ENCODE assay signal across 19 cellular contexts in the genomic region with DNA sequence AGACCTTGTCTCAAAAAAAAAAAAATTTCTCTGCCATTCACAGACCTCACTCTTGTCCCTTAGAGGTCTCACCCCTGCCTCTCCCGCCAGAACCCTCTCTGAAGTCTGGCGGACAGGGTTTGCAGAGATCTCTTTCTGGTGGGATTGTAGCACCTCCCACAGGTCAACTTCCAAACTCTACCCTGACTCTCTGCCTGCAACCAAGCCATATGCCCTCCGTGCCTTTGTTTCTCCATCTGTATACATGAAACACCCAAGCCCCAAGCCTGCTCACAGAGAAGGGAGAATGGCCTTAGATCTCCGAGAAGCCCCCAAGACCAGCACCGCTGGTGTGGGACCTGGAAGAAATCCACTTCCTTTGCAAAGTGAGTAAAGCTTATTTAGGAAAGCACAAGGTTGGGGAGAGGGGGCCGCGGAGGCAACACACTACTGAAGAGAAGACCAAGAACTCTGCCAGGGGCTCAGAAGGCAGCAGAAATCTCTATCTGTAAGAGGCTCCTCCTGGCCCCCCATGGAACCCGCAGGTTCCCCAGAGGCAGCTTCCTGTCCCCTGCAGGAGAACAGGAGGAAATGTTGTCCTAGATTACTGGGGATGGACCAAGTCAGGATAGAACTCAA.
A peak's percentile ranks its signal among the peaks of the same experiment; 100 is the strongest.
DNase-seq lines count a peak whose midpoint lies in the region; ATAC-seq and TF ChIP-seq lines count a peak whose summit lies in the region.
"Had no signal": no experiment of that assay in that cellular context is flagged by ENCODE, and none has a peak within 500 bp of the region (broad histone marks: within the 10 kb centered on the region; RNA-seq: fewer than 3 reads in every experiment).

No MANE protein-coding gene starts in this region.

- H3K27ac ChIP-seq in A673 (ENCODE audit: low read depth, low read length, poor library complexity, severe bottlenecking) = no peak overlapping the region
- peak overlapping the region; percentile 69 for H3K27ac ChIP-seq in DND-41 (ENCODE audit: low read length)
- H3K27ac ChIP-seq: lower lobe of right lung, PC-9 had no signal

- peak overlapping the region; percentile 69 for H3K27ac Mint-ChIP-seq in glutamatergic neuron (ENCODE audit: unreplicated experiment)
- H3K27ac Mint-ChIP-seq: activated naive CD4-positive, alpha-beta T cell treated with anti-CD3 and anti-CD28 coated beads, Interleukin-2, amount 50 U/mL, for 24 hours; activated T-helper 1 cell treated with anti-CD3 and anti-CD28 coated beads, Interleukin-12 subunit alpha, Interleukin-12 subunit beta, Interleukin-2, Interleukin-4 antibody, amounts not matched to agents 30 ng/mL and 10 ng/mL and 1 ng/mL, durations not matched to agents 14 hours and 24 hours and 36 hours had no signal

- H3K4me1 Mint-ChIP-seq in glutamatergic neuron (ENCODE audit: low read depth, unreplicated experiment) = peaks cover 67% of the 10 kb centered on the region

- POLR2A ChIA-PET in A673 (lab: Charles Lee; ENCODE audit: low non-redundant PET) = interaction anchor here (0.5 kb wide), 1 partner anchor 76 kb away, joined by 5 read pairs; no protein-coding TSS in a partner anchor

- no peak overlapping the region for H3K4me2 ChIP-seq in DND-41 (ENCODE audit: insufficient read depth, low read length)
- H3K4me2 ChIP-seq: PC-9 had no signal

- H3K4me1 ChIP-seq in A673 (ENCODE audit: insufficient read depth, low read length, poor library complexity, severe bottlenecking) (peaks cover 17% of the 10 kb centered on the region), DND-41 (ENCODE audit: insufficient read depth, low read length) (peaks cover 35% of the 10 kb centered on the region)

- no peak overlapping the region for H3K4me3 Mint-ChIP-seq in glutamatergic neuron (ENCODE audit: unreplicated experiment)
- H3K4me3 Mint-ChIP-seq: activated naive CD4-positive, alpha-beta T cell treated with anti-CD3 and anti-CD28 coated beads, Interleukin-2, amount 50 U/mL, for 24 hours; activated T-helper 1 cell treated with anti-CD3 and anti-CD28 coated beads, Interleukin-12 subunit alpha, Interleukin-12 subunit beta, Interleukin-2, Interleukin-4 antibody, amounts not matched to agents 30 ng/mL and 10 ng/mL and 1 ng/mL, durations not matched to agents 14 hours and 24 hours and 36 hours; dendritic cell treated with granulocyte-macrophage colony-stimulating factor and Interleukin-4, amounts not matched to agents 40 ng/mL and 50 ng/mL, for 4 days; neural crest cell had no signal

- H3K9me3 ChIP-seq in A673 (ENCODE audit: low read depth, low read length, poor library complexity, severe bottlenecking) (no peaks in the 10 kb centered on the region), DND-41 (ENCODE audit: insufficient read depth, low read length, severe bottlenecking) (no peaks in the 10 kb centered on the region)
- H3K9me3 ChIP-seq: HAP-1, lower lobe of right lung had no signal

- peaks cover 14% of the 10 kb centered on the region for H3K27me3 Mint-ChIP-seq in glutamatergic neuron (ENCODE audit: unreplicated experiment)
- H3K27me3 Mint-ChIP-seq: activated naive CD4-positive, alpha-beta T cell treated with anti-CD3 and anti-CD28 coated beads, Interleukin-2, amount 50 U/mL, for 24 hours had no signal

- peaks cover 21% of the 10 kb centered on the region for H3K9me3 Mint-ChIP-seq in glutamatergic neuron (ENCODE audit: unreplicated experiment)
- H3K9me3 Mint-ChIP-seq: activated naive CD4-positive, alpha-beta T cell treated with anti-CD3 and anti-CD28 coated beads, Interleukin-2, amount 50 U/mL, for 24 hours; activated T-helper 1 cell treated with anti-CD3 and anti-CD28 coated beads, Interleukin-12 subunit alpha, Interleukin-12 subunit beta, Interleukin-2, Interleukin-4 antibody, amounts not matched to agents 30 ng/mL and 10 ng/mL and 1 ng/mL, durations not matched to agents 14 hours and 24 hours and 36 hours; dendritic cell treated with granulocyte-macrophage colony-stimulating factor and Interleukin-4, amounts not matched to agents 40 ng/mL and 50 ng/mL, for 4 days; neural crest cell had no signal

- no TSS peak for BruUV-seq in A673 (replicated peaks; lab: Mats Ljungman, UMichigan)

- H3K9ac ChIP-seq in DND-41 (ENCODE audit: low read depth, low read length) = no peak overlapping the region

- intact Hi-C loops in A673 (cut with micrococcal nuclease; ENCODE audit: unreplicated experiment) = loop anchor here (2.0 to 10.0 kb wide), 4 partner anchors 37 to 331 kb away; no protein-coding TSS in a partner anchor

- TF ChIP-seq CTCF in A673 (conservative IDR thresholded peaks at IDR 0.05; ENCODE audit: low read depth, low read length) (no peak), DND-41 (IDR thresholded peaks at IDR 0.05; ENCODE audit: borderline replicate concordance, extremely low read depth, low read length, poor library complexity, severe bottlenecking) (peak; percentile 35), glutamatergic neuron (IDR thresholded peaks at IDR 0.05; ENCODE audit: partially characterized antibody, unreplicated experiment) (no peak)

- no peaks in the 10 kb centered on the region for H3K36me3 Mint-ChIP-seq in glutamatergic neuron (ENCODE audit: unreplicated experiment)
- H3K36me3 Mint-ChIP-seq: activated naive CD4-positive, alpha-beta T cell treated with anti-CD3 and anti-CD28 coated beads, Interleukin-2, amount 50 U/mL, for 24 hours had no signal

- H2AFZ ChIP-seq in DND-41 (ENCODE audit: low read depth, low read length) = no peak overlapping the region
- H2AFZ ChIP-seq: PC-9 had no signal

- DNase-seq in A673 (ENCODE audit: low spot score) (peak; percentile 21), DND-41 (peak; percentile 41), NCI-H69 (lab: John Stamatoyannopoulos, UW) (peak; percentile 28), glutamatergic neuron (no peak), A172 (ENCODE audit: low spot score) (no peak), hippocampal formation (lab: John Stamatoyannopoulos, UW) (no peak)
- DNase-seq: GF-D8, lower lobe of right lung, NCI-H2029, NCI-H226, NCI-H774, PC-9 had no signal

- H3K36me3 ChIP-seq in A673 (ENCODE audit: insufficient read depth, low read length, poor library complexity, severe bottlenecking) = no peaks in the 10 kb centered on the region
- no peaks in the 10 kb centered on the region for H3K36me3 ChIP-seq in DND-41 (ENCODE audit: insufficient read depth, low read length)
- H3K36me3 ChIP-seq: HAP-1, lower lobe of right lung had no signal

- H3K79me2 ChIP-seq in DND-41 (ENCODE audit: insufficient read depth, low read length) = no peaks in the 10 kb centered on the region

- peak; percentile 55; the same call in 2 of the 3 replicates for ATAC-seq in DND-41 (ENCODE audit: insufficient read depth, low read depth)
- no peak for ATAC-seq in HG02623 (IDR thresholded peaks at IDR 0.05; ENCODE audit: unreplicated experiment)
- ATAC-seq in HG03460 (IDR thresholded peaks at IDR 0.05; ENCODE audit: unreplicated experiment) = no peak

- no peaks in the 10 kb centered on the region for H4K20me1 ChIP-seq in DND-41 (ENCODE audit: insufficient read depth, low read length)

- no peak overlapping the region for H3K4me3 ChIP-seq in A673 (ENCODE audit: low read depth, low read length, poor library complexity, severe bottlenecking)
- H3K4me3 ChIP-seq in DND-41 (ENCODE audit: low read depth in 1 of 2, low read length in 2 of 2) = no peak overlapping the region
- H3K4me3 ChIP-seq: HAP-1, lower lobe of right lung, PC-9 had no signal

- CTCF ChIA-PET in A673 (lab: Charles Lee) = interaction anchor here (0.6 to 1.9 kb wide), 6 partner anchors 27 to 186 kb away, joined by 3 to 13 read pairs (median 6); no protein-coding TSS in a partner anchor

- H3K27me3 ChIP-seq in A673 (replicated peaks; ENCODE audit: insufficient read depth, low read depth, low read length, poor library complexity) (no peaks in the 10 kb centered on the region), DND-41 (ENCODE audit: insufficient read depth, low read length, poor library complexity) (no peaks in the 10 kb centered on the region)

Comparison
In these comparisons a context has a peak if more than half of its experiments do, and no peak if none do; other contexts are left out.
1. DNase-seq: peak in A673 (single experiment), DND-41 (single experiment) and NCI-H69 (single experiment); none in glutamatergic neuron (single experiment), A172 (single experiment) and hippocampal formation (0 of 2).